ENCODE assay signal across 14 cellular contexts in genomic region chr3:16741890-16742289, GRCh38.
DNase-seq lines count a peak whose midpoint lies in the region; ATAC-seq and TF ChIP-seq lines count a peak whose summit lies in the region.
"Had no signal": no experiment of that assay in that cellular context is flagged by ENCODE, and none has a peak within 500 bp of the region (broad histone marks: within the 10 kb centered on the region; RNA-seq: fewer than 3 reads in every experiment).

No MANE protein-coding gene starts in this region.

- no peaks in the 10 kb centered on the region for H4K20me1 ChIP-seq in SK-N-SH (ENCODE audit: insufficient read depth)

- POLR2A ChIA-PET in SK-N-SH (lab: Yijun Ruan, JAX) = no interaction called here
- POLR2A ChIA-PET in CD8-positive, alpha-beta T cell (lab: Charles Lee) = no interaction called here

- H3K9me3 ChIP-seq in SK-N-SH (0 out of 2 replicates have a peak, but pooled peaks cover 5% of the 10 kb centered on the region), stomach (no peaks in the 10 kb centered on the region)
- peaks cover 3% of the 10 kb centered on the region for H3K9me3 ChIP-seq in CD8-positive, alpha-beta T cell (ENCODE audit: low read length)
- H3K9me3 ChIP-seq: esophagus squamous epithelium, lower lobe of right lung had no signal

- peak in 1 of 2 experiments; percentile 20; a peak in 1 of 4 replicates for TF ChIP-seq EP300 in SK-N-SH (IDR thresholded peaks at IDR 0.05; ENCODE audit: borderline replicate concordance in 1 of 2, low read depth in 1 of 2, low read length in 1 of 2)
- TF ChIP-seq EP300 in stomach (IDR thresholded peaks at IDR 0.05) = no peak

- H3K4me1 ChIP-seq in SK-N-SH (ENCODE audit: control insufficient read depth in 1 of 2, insufficient read depth in 2 of 2, low read depth in 1 of 2, low read length in 1 of 2) (0 out of 4 replicates have a peak, but pooled peaks cover 0 to 3% of the 10 kb centered on the region in 2 experiments), stomach (no peaks in the 10 kb centered on the region)
- H3K4me1 ChIP-seq in CD8-positive, alpha-beta T cell (ENCODE audit: insufficient read depth, low read length) = no peaks in the 10 kb centered on the region
- H3K4me1 ChIP-seq: esophagus squamous epithelium, lower lobe of right lung had no signal

- no peaks in the 10 kb centered on the region for H3K79me2 ChIP-seq in SK-N-SH (ENCODE audit: insufficient read depth)

- no peak overlapping the region for H3K27ac Mint-ChIP-seq in CD8-positive, alpha-beta T cell
- H3K27ac Mint-ChIP-seq: stimulated activated naive B cell treated with anti-CD40 and anti-IgM and Interleukin-4, amounts not matched to agents 10 μg/mL and 1 μg/mL and 100 μg/mL, for 72 hours had no signal

- peaks cover 6% of the 10 kb centered on the region for H3K9me3 Mint-ChIP-seq in CD8-positive, alpha-beta T cell

- H3K4me3 ChIP-seq in SK-N-SH (ENCODE audit: low read depth in 2 of 2, low read length in 1 of 2) = 0 out of 4 replicates have a peak overlapping the region, but pooled peaks of 1 of the 2 experiments have one; percentile 20
- no peak overlapping the region for H3K4me3 ChIP-seq in CD8-positive, alpha-beta T cell (ENCODE audit: low read depth, low read length)
- no peak overlapping the region for H3K4me3 ChIP-seq in stomach
- H3K4me3 ChIP-seq: esophagus squamous epithelium, lower lobe of right lung, SK-N-MC had no signal

- no peaks in the 10 kb centered on the region for H3K9me2 ChIP-seq in SK-N-SH

- H3K4me2 ChIP-seq in SK-N-SH = peak overlapping the region; percentile 61; the same call in 1 of the 2 replicates

- no peaks in the 10 kb centered on the region for H3K4me1 Mint-ChIP-seq in CD8-positive, alpha-beta T cell (ENCODE audit: low read depth)
- H3K4me1 Mint-ChIP-seq: stimulated activated naive B cell treated with anti-CD40 and anti-IgM and Interleukin-4, amounts not matched to agents 10 μg/mL and 1 μg/mL and 100 μg/mL, for 72 hours had no signal

- H3K9ac ChIP-seq in SK-N-SH = no peak overlapping the region; the same call in 1 of the 2 replicates

- DNase-seq in ELR (ENCODE audit: low read depth) = peak; percentile 66
- DNase-seq in SK-N-SH = no peak
- DNase-seq in kidney tubule cell (ENCODE audit: low spot score) = peak; percentile 69
- DNase-seq in head of caudate nucleus = no peak
- DNase-seq in HT-29 (ENCODE audit: low spot score) = no peak
- DNase-seq in CD8-positive, alpha-beta T cell = no peak
- no peak for DNase-seq in stomach
- DNase-seq: activated CD8-positive, alpha-beta memory T cell treated with anti-CD3 and anti-CD28 coated beads for 24 hours; esophagus squamous epithelium; lower lobe of right lung; NCI-H524; stimulated activated naive B cell treated with anti-CD40 and anti-IgM and Interleukin-4, amounts not matched to agents 10 μg/mL and 1 μg/mL and 100 μg/mL, for 72 hours had no signal

- H3K27me3 Mint-ChIP-seq in CD8-positive, alpha-beta T cell (ENCODE audit: low read depth) = no peaks in the 10 kb centered on the region

- no peaks in the 10 kb centered on the region for H3K36me3 Mint-ChIP-seq in CD8-positive, alpha-beta T cell

- intact Hi-C loops in head of caudate nucleus (cut with DNase I) (no loop called here), stomach (cut with DNase I; ENCODE audit: low total_unique reads) (no loop called here)
- intact Hi-C loops in CD8-positive, alpha-beta T cell (cut with DNase I, micrococcal nuclease) = no loop called here

- H3K4me3 Mint-ChIP-seq in CD8-positive, alpha-beta T cell = no peak overlapping the region
- H3K4me3 Mint-ChIP-seq: stimulated activated naive B cell treated with anti-CD40 and anti-IgM and Interleukin-4, amounts not matched to agents 10 μg/mL and 1 μg/mL and 100 μg/mL, for 72 hours had no signal

- H3K27me3 ChIP-seq in SK-N-SH (ENCODE audit: insufficient read depth) (no peaks in the 10 kb centered on the region), stomach (no peaks in the 10 kb centered on the region)
- H3K27me3 ChIP-seq in CD8-positive, alpha-beta T cell (ENCODE audit: insufficient read depth, low read length) = no peaks in the 10 kb centered on the region
- H3K27me3 ChIP-seq: esophagus squamous epithelium had no signal

- 54% methylated on average over 4 of the region's 4 CpGs for WGBS in SK-N-SH (ENCODE audit: low lambda C conversion rate)
- 58 to 86% (median 81%) methylated on average over 4 of the region's 4 CpGs for WGBS in stomach, 5 donors

- CTCF ChIA-PET in SK-N-SH (lab: Yijun Ruan, JAX) = no interaction called here
- CTCF ChIA-PET in CD8-positive, alpha-beta T cell (lab: Charles Lee) = no interaction called here

- H3K36me3 ChIP-seq in SK-N-SH (replicated peaks in 1 of 2; ENCODE audit: control insufficient read depth in 1 of 2, insufficient read depth in 2 of 2, low read length in 1 of 2) (no peaks in the 10 kb centered on the region), stomach (no peaks in the 10 kb centered on the region)
- no peaks in the 10 kb centered on the region for H3K36me3 ChIP-seq in CD8-positive, alpha-beta T cell (ENCODE audit: insufficient read depth, low read length)
- H3K36me3 ChIP-seq: esophagus squamous epithelium, lower lobe of right lung had no signal

- no peak for TF ChIP-seq CTCF in SK-N-SH (IDR thresholded peaks at IDR 0.05)
- TF ChIP-seq CTCF in CD8-positive, alpha-beta T cell (IDR thresholded peaks at IDR 0.05) = no peak
- TF ChIP-seq CTCF in stomach (IDR thresholded peaks at IDR 0.05) = no peak

- no peak for TF ChIP-seq POLR2A in stomach (IDR thresholded peaks at IDR 0.05)

- no peak for TF ChIP-seq RAD21 in SK-N-SH (IDR thresholded peaks at IDR 0.05; ENCODE audit: low read length)

- peaks cover 27% of the 10 kb centered on the region for H3F3A ChIP-seq in SK-N-SH (replicated peaks; ENCODE audit: insufficient read depth)

- H3K27ac ChIP-seq in SK-N-SH (ENCODE audit: low read depth in 2 of 2, low read length in 1 of 2) = peak overlapping the region; percentile 14 to 93; a peak in 3 of 4 replicates
- no peak overlapping the region for H3K27ac ChIP-seq in CD8-positive, alpha-beta T cell (ENCODE audit: low read depth, low read length)
- no peak overlapping the region for H3K27ac ChIP-seq in stomach
- H3K27ac ChIP-seq: esophagus squamous epithelium, lower lobe of right lung, SK-N-MC had no signal

- ATAC-seq in GM21447 (IDR thresholded peaks at IDR 0.05; ENCODE audit: unreplicated experiment) = peak; percentile 63
- ATAC-seq in CD8-positive, alpha-beta T cell = no peak
- ATAC-seq: lower lobe of right lung had no signal

- no peak overlapping the region for H2AFZ ChIP-seq in SK-N-SH (ENCODE audit: low read depth)

TF ChIP-seq in SK-N-SH, 30 proteins besides CTCF, POLR2A, EP300 and RAD21:
- no peak for TF ChIP-seq RCOR1 (IDR thresholded peaks at IDR 0.05; ENCODE audit: low read length)
- no peak for TF ChIP-seq JUND (IDR thresholded peaks at IDR 0.05)
- peak; percentile 43 for TF ChIP-seq PBX3 (IDR thresholded peaks at IDR 0.05)
- no peak for TF ChIP-seq YY1 (IDR thresholded peaks at IDR 0.05; ENCODE audit: low read depth)
- no peak for TF ChIP-seq SIN3A (IDR thresholded peaks at IDR 0.05; ENCODE audit: borderline replicate concordance, low read depth, low read length)
- no peak for TF ChIP-seq ELF1 (IDR thresholded peaks at IDR 0.05)
- TF ChIP-seq MXI1 (IDR thresholded peaks at IDR 0.05; ENCODE audit: low read depth, low read length) = no peak
- peak; percentile 76 for TF ChIP-seq MEF2A (IDR thresholded peaks at IDR 0.05; ENCODE audit: borderline replicate concordance, low read depth)

Comparison
In these comparisons a context has a peak if more than half of its experiments do, and no peak if none do; other contexts are left out.
1. DNase-seq: peak in ELR (single experiment) and kidney tubule cell (single experiment); none in SK-N-SH (single experiment), head of caudate nucleus (0 of 42), HT-29 (single experiment), CD8-positive, alpha-beta T cell (0 of 7) and stomach (single experiment).
2. H3K27ac ChIP-seq: peak in SK-N-SH (2 of 2); none in CD8-positive, alpha-beta T cell (single experiment) and stomach (0 of 5).